Comparison of ENCODE assay signal across 21 cellular contexts in genomic region chr3:183514048-183514447, GRCh38. TPM values are rescaled to one million over a fixed set of nuclear protein-coding genes. Genes with fewer than 3 reads are reported as not detected.
DNase-seq lines count a peak whose midpoint lies in the region; ATAC-seq and TF ChIP-seq lines count a peak whose summit lies in the region.
"Had no signal": no experiment of that assay in that cellular context is flagged by ENCODE, and none has a peak within 500 bp of the region (broad histone marks: within the 10 kb centered on the region; RNA-seq: fewer than 3 reads in every experiment).

No MANE protein-coding gene starts in this region.

- peaks cover 0 to 13% (median 4%) of the 10 kb centered on the region in 11 experiments; a peak in 4 of 22 replicates for H4K20me1 ChIP-seq in BLaER1 treated with 17β-estradiol and CSF1 and Interleukin-3, amounts not matched to agents 10 nM and 100 nM

- H3K27ac ChIP-seq in BLaER1 treated with 17β-estradiol and CSF1 and Interleukin-3, amounts not matched to agents 10 nM and 100 nM: peak overlapping the region; percentile 16 to 83 (median 73); a peak in 21 of 22 replicates
- H3K27ac ChIP-seq in CD4-positive, alpha-beta T cell (ENCODE audit: low read depth, low read length): no peak overlapping the region
- H3K27ac ChIP-seq: body of pancreas, tibial artery had no signal

- peak overlapping the region; percentile 89 for H3K27ac Mint-ChIP-seq in CD4-positive, alpha-beta T cell
- H3K27ac Mint-ChIP-seq in activated CD8-positive, alpha-beta T cell treated with anti-CD3 and anti-CD28 coated beads for 36 hours: peak overlapping the region; percentile 81
- H3K27ac Mint-ChIP-seq in memory B cell: peak overlapping the region; percentile 87
- H3K27ac Mint-ChIP-seq: dendritic cell treated with granulocyte-macrophage colony-stimulating factor and Interleukin-4, amounts not matched to agents 40 ng/mL and 50 ng/mL, for 4 days; H9; progenitor cell of endocrine pancreas had no signal

- ATAC-seq in CD4-positive, alpha-beta T cell (ENCODE audit: poor library complexity): no peak
- ATAC-seq in activated CD8-positive, alpha-beta T cell treated with anti-CD3 and anti-CD28 coated beads for 36 hours: no peak
- ATAC-seq in memory B cell (ENCODE audit: low read depth) (no peak), GM21381 (IDR thresholded peaks at IDR 0.05; ENCODE audit: unreplicated experiment) (no peak)
- ATAC-seq: body of pancreas, Panc1 had no signal

- peaks cover 74% of the 10 kb centered on the region for H3K4me1 Mint-ChIP-seq in CD4-positive, alpha-beta T cell (ENCODE audit: low read depth)
- H3K4me1 Mint-ChIP-seq in activated CD8-positive, alpha-beta T cell treated with anti-CD3 and anti-CD28 coated beads for 36 hours (ENCODE audit: low read depth): peaks cover 62% of the 10 kb centered on the region
- H3K4me1 Mint-ChIP-seq in memory B cell: peaks cover 58% of the 10 kb centered on the region

- TF ChIP-seq CTCF in CD4-positive, alpha-beta T cell (IDR thresholded peaks at IDR 0.05): no peak
- no peak for TF ChIP-seq CTCF in activated CD8-positive, alpha-beta T cell treated with anti-CD3 and anti-CD28 coated beads for 36 hours (IDR thresholded peaks at IDR 0.05)

- no peaks in the 10 kb centered on the region for H3K9me3 Mint-ChIP-seq in CD4-positive, alpha-beta T cell
- peaks cover 2% of the 10 kb centered on the region for H3K9me3 Mint-ChIP-seq in activated CD8-positive, alpha-beta T cell treated with anti-CD3 and anti-CD28 coated beads for 36 hours
- H3K9me3 Mint-ChIP-seq in memory B cell: no peaks in the 10 kb centered on the region
- H3K9me3 Mint-ChIP-seq: dendritic cell treated with granulocyte-macrophage colony-stimulating factor and Interleukin-4, amounts not matched to agents 40 ng/mL and 50 ng/mL, for 4 days had no signal

- peaks cover 89 to 100% (median 96%) of the 10 kb centered on the region in 10 experiments for H3K4me1 ChIP-seq in BLaER1 treated with 17β-estradiol and CSF1 and Interleukin-3, amounts not matched to agents 10 nM and 100 nM
- H3K4me1 ChIP-seq: body of pancreas, tibial artery had no signal

- no peaks in the 10 kb centered on the region for H3K27me3 Mint-ChIP-seq in CD4-positive, alpha-beta T cell
- no peaks in the 10 kb centered on the region for H3K27me3 Mint-ChIP-seq in activated CD8-positive, alpha-beta T cell treated with anti-CD3 and anti-CD28 coated beads for 36 hours
- H3K27me3 Mint-ChIP-seq in memory B cell: no peaks in the 10 kb centered on the region
- H3K27me3 Mint-ChIP-seq: progenitor cell of endocrine pancreas had no signal

- POLR2A ChIA-PET in CD4-positive, alpha-beta T cell (lab: Charles Lee): interaction anchor here (1.1 to 1.7 kb wide), 2 partner anchors 41 to 122 kb away, joined by 5 to 21 read pairs; partner anchors contain the start of genes KLHL24 and KLHL6
- POLR2A ChIA-PET in activated CD8-positive, alpha-beta T cell treated with anti-CD3 and anti-CD28 coated beads for 36 hours (lab: Charles Lee): interaction anchor here (0.7 to 7.7 kb wide), 2 partner anchors 39 to 123 kb away, joined by 4 to 40 read pairs; partner anchors contain the start of gene KLHL6

- H3K9me3 ChIP-seq in BLaER1 treated with 17β-estradiol and CSF1 and Interleukin-3, amounts not matched to agents 10 nM and 100 nM (replicated peaks in 1 of 11): no peaks in the 10 kb centered on the region
- H3K9me3 ChIP-seq in CD4-positive, alpha-beta T cell (ENCODE audit: control insufficient read depth, low read length): no peaks in the 10 kb centered on the region
- H3K9me3 ChIP-seq: body of pancreas, tibial artery had no signal

- intact Hi-C loops in CD4-positive, alpha-beta T cell (cut with DNase I, micrococcal nuclease): loop anchor here in 1 of 2 experiments (10.0 kb wide), 1 partner anchor 121 kb away; the partner anchor contains the start of gene KLHL24
- intact Hi-C loops in activated CD8-positive, alpha-beta T cell treated with anti-CD3 and anti-CD28 coated beads for 36 hours (cut with micrococcal nuclease): no loop called here

- H3K9ac ChIP-seq in BLaER1 treated with 17β-estradiol and CSF1 and Interleukin-3, amounts not matched to agents 10 nM and 100 nM: peak overlapping the region in 6 of 11 experiments; percentile 2 to 68 (median 22); a peak in 5 of 22 replicates

- peak overlapping the region in 1 of 10 experiments; percentile 29; a peak in 2 of 20 replicates for H3K4me3 ChIP-seq in BLaER1 treated with 17β-estradiol and CSF1 and Interleukin-3, amounts not matched to agents 10 nM and 100 nM
- H3K4me3 ChIP-seq: body of pancreas, tibial artery had no signal

- H3K36me3 ChIP-seq in BLaER1 treated with 17β-estradiol and CSF1 and Interleukin-3, amounts not matched to agents 10 nM and 100 nM: peaks cover 15 to 51% (median 33%) of the 10 kb centered on the region in 11 experiments; a peak in 19 of 22 replicates
- H3K36me3 ChIP-seq: tibial artery had no signal

- peaks cover 69% of the 10 kb centered on the region for H3K36me3 Mint-ChIP-seq in CD4-positive, alpha-beta T cell (ENCODE audit: low read depth)
- H3K36me3 Mint-ChIP-seq in activated CD8-positive, alpha-beta T cell treated with anti-CD3 and anti-CD28 coated beads for 36 hours (ENCODE audit: low read depth): peaks cover 38% of the 10 kb centered on the region
- H3K36me3 Mint-ChIP-seq in memory B cell: peaks cover 21% of the 10 kb centered on the region

- H3K27me3 ChIP-seq in BLaER1 treated with 17β-estradiol and CSF1 and Interleukin-3, amounts not matched to agents 10 nM and 100 nM: no peaks in the 10 kb centered on the region
- no peaks in the 10 kb centered on the region for H3K27me3 ChIP-seq in CD4-positive, alpha-beta T cell (ENCODE audit: control insufficient read depth, insufficient read depth, low read length)
- H3K27me3 ChIP-seq: body of pancreas had no signal

- CTCF ChIA-PET in CD4-positive, alpha-beta T cell (lab: Charles Lee): interaction anchor here (1.4 kb wide), 1 partner anchor 78 kb away, joined by 4 read pairs; no protein-coding TSS in a partner anchor
- CTCF ChIA-PET in activated CD8-positive, alpha-beta T cell treated with anti-CD3 and anti-CD28 coated beads for 36 hours (lab: Charles Lee): no interaction called here

- DNase-seq in CD4-positive, alpha-beta T cell: no peak
- no peak for DNase-seq in activated CD8-positive, alpha-beta T cell treated with anti-CD3 and anti-CD28 coated beads for 36 hours
- DNase-seq in memory B cell (ENCODE audit: low spot score in 2 of 2): no peak
- DNase-seq in globus pallidus (ENCODE audit: low spot score): no peak
- no peak for DNase-seq in NCI-H2107 (lab: John Stamatoyannopoulos, UW)
- DNase-seq: activated gamma-delta T cell, DMS79 treated with DMSO at 0.1 percent for 48 hours, erythroblast, H9, NCI-H1105 treated with DMSO at 0.1 percent for 48 hours, NCI-H2171 treated with DMSO at 0.1 percent for 48 hours, NCI-H774, small intestine, tibial artery had no signal

- peak overlapping the region; percentile 16 for H3K4me3 Mint-ChIP-seq in CD4-positive, alpha-beta T cell
- H3K4me3 Mint-ChIP-seq in activated CD8-positive, alpha-beta T cell treated with anti-CD3 and anti-CD28 coated beads for 36 hours: peak overlapping the region; percentile 24
- no peak overlapping the region for H3K4me3 Mint-ChIP-seq in memory B cell
- H3K4me3 Mint-ChIP-seq: dendritic cell treated with granulocyte-macrophage colony-stimulating factor and Interleukin-4, amounts not matched to agents 40 ng/mL and 50 ng/mL, for 4 days; H9 had no signal

- H3K4me2 ChIP-seq in BLaER1 treated with 17β-estradiol and CSF1 and Interleukin-3, amounts not matched to agents 10 nM and 100 nM: peak overlapping the region; percentile 66 to 90 (median 78)

RNA-seq across cellular contexts. Expression of gene KLHL6, which starts 41.5 kb away (rescaled TPM):
- total RNA-seq in CD4-positive, alpha-beta T cell: 10 to 100 TPM; 23.9 to 24.2 TPM
- total RNA-seq in activated CD8-positive, alpha-beta T cell treated with anti-CD3 and anti-CD28 coated beads for 36 hours: 10 to 100 TPM; 32.4 to 32.6 TPM
- total RNA-seq: H9, myocyte had no signal
